Comparison of ENCODE assay signal across 8 cellular contexts in genomic region chr3:150407051-150407817, GRCh38. TPM values are rescaled to one million over a fixed set of nuclear protein-coding genes. Genes with fewer than 3 reads are reported as not detected.
DNase-seq lines count a peak whose midpoint lies in the region; ATAC-seq and TF ChIP-seq lines count a peak whose summit lies in the region.

No MANE protein-coding gene starts in this region.

- no peaks in the 10 kb centered on the region for H3K9me3 Mint-ChIP-seq in endothelial cell (ENCODE audit: unreplicated experiment)

- no peak overlapping the region for H3K14ac ChIP-seq in neuronal stem cell (ENCODE audit: low read length)

- no peak overlapping the region for H3K23ac ChIP-seq in neuronal stem cell (ENCODE audit: low read depth, low read length, poor library complexity)

- H3K79me1 ChIP-seq in neuronal stem cell (ENCODE audit: low read depth, low read length): peaks cover 11% of the 10 kb centered on the region

- peak overlapping the region; percentile 94 for H3K4me3 Mint-ChIP-seq in endothelial cell (ENCODE audit: unreplicated experiment)

- H3K27me3 Mint-ChIP-seq in endothelial cell (ENCODE audit: unreplicated experiment): peaks cover 11% of the 10 kb centered on the region

- no peak overlapping the region for H3K4ac ChIP-seq in neuronal stem cell (ENCODE audit: low read length)

- H3K4me2 ChIP-seq in neuronal stem cell (ENCODE audit: insufficient read depth, low read length, poor library complexity, severe bottlenecking): peak overlapping the region; percentile 62

- no peak overlapping the region for H2BK15ac ChIP-seq in neuronal stem cell (ENCODE audit: low read length)

- peaks cover 0 to 16% of the 10 kb centered on the region in 2 donors for H3K36me3 ChIP-seq in neuronal stem cell (replicated peaks in 1 of 2; ENCODE audit: control insufficient read depth in 2 of 2, insufficient read depth in 2 of 2, low read length in 2 of 2)

- no peak overlapping the region for H2BK5ac ChIP-seq in neuronal stem cell (ENCODE audit: low read length)

- no CpG with 5 or more reads among the region's 12 CpGs for WGBS in neuronal stem cell (ENCODE audit: extremely low coverage in 2 of 2, insufficient read length in 2 of 2, insufficient replicate concordance in 1 of 2), 2 donors

- peak overlapping the region in 1 of 2 donors; percentile 96 for H3K4me3 ChIP-seq in neuronal stem cell (ENCODE audit: low read length in 2 of 2)

- no peaks in the 10 kb centered on the region for H3K27me3 ChIP-seq in neuronal stem cell (ENCODE audit: control insufficient read depth in 3 of 3, insufficient read depth in 3 of 3, low read depth in 1 of 3, low read length in 3 of 3)

- H3K18ac ChIP-seq in neuronal stem cell (ENCODE audit: low read length): no peak overlapping the region

- H2BK12ac ChIP-seq in neuronal stem cell (ENCODE audit: low read length): no peak overlapping the region

- no peak overlapping the region for H3K9ac ChIP-seq in neuronal stem cell (ENCODE audit: low read depth, low read length, poor library complexity)

- H3K4me1 ChIP-seq in neuronal stem cell (ENCODE audit: control insufficient read depth in 2 of 2, insufficient read depth in 1 of 2, low read depth in 1 of 2, low read length in 2 of 2): peaks cover 0 to 10% of the 10 kb centered on the region in 2 donors

- no peak overlapping the region for H2AK5ac ChIP-seq in neuronal stem cell (ENCODE audit: low read depth, low read length)

- peaks cover 11% of the 10 kb centered on the region for H3K4me1 Mint-ChIP-seq in endothelial cell (ENCODE audit: unreplicated experiment)

- H3K36me3 Mint-ChIP-seq in endothelial cell (ENCODE audit: low read depth, unreplicated experiment): peaks cover 6% of the 10 kb centered on the region

- H4K91ac ChIP-seq in neuronal stem cell (ENCODE audit: low read depth, low read length, poor library complexity): no peak overlapping the region

- no peak overlapping the region for H2BK120ac ChIP-seq in neuronal stem cell (ENCODE audit: low read depth, low read length)

- DNase-seq in activated CD8-positive, alpha-beta memory T cell treated with anti-CD3 and anti-CD28 coated beads, Interleukin-2, amount 50 U/mL, for 4 hours: peak; percentile 22
- no peak for DNase-seq in activated CD8-positive, alpha-beta memory T cell treated with anti-CD3 and anti-CD28 coated beads for 24 hours
- DNase-seq in RWPE1 (ENCODE audit: low spot score) (peak; percentile 29), endothelial cell (ENCODE audit: low spot score) (no peak), neuronal stem cell (ENCODE audit: low spot score) (no peak), DMS53 treated with DMSO at 0.1 percent for 48 hours (lab: John Stamatoyannopoulos, UW; ENCODE audit: unreplicated experiment) (no peak), medulla oblongata (ENCODE audit: extremely low spot score) (no peak)

- H3K9me3 ChIP-seq in neuronal stem cell (replicated peaks in 1 of 2; ENCODE audit: control insufficient read depth in 2 of 2, insufficient read depth in 1 of 2, low read depth in 1 of 2, low read length in 2 of 2): no peaks in the 10 kb centered on the region

- H3K27ac ChIP-seq in RWPE1 (peak overlapping the region; percentile 100), neuronal stem cell (replicated peaks; ENCODE audit: low read length) (peak overlapping the region; percentile 80)

- H2AFZ ChIP-seq in neuronal stem cell (ENCODE audit: low read length): peak overlapping the region; percentile 80

- TF ChIP-seq CTCF in RWPE1 (conservative IDR thresholded peaks at IDR 0.05; ENCODE audit: low read depth) (no peak), endothelial cell (IDR thresholded peaks at IDR 0.05; ENCODE audit: unreplicated experiment) (no peak)

- H3K27ac Mint-ChIP-seq in endothelial cell (ENCODE audit: unreplicated experiment): peak overlapping the region; percentile 99

- no peak overlapping the region for H4K8ac ChIP-seq in neuronal stem cell (ENCODE audit: low read depth, low read length)

- POLR2A ChIA-PET in RWPE1 (lab: Yijun Ruan, JAX; ENCODE audit: low non-redundant PET): interaction anchor here (0.5 kb wide), 1 partner anchor 97 kb away, joined by 7 read pairs; no protein-coding TSS in a partner anchor

- ATAC-seq in GM21825 (IDR thresholded peaks at IDR 0.05; ENCODE audit: unreplicated experiment): no peak

- CTCF ChIA-PET in RWPE1 (lab: Yijun Ruan, JAX): interaction anchor here (0.6 to 1.2 kb wide), 4 partner anchors 48 to 121 kb away, joined by 3 to 4 read pairs (median 4); no protein-coding TSS in a partner anchor

RNA-seq across cellular contexts. Expression of gene TSC22D2, which starts 0.9 kb away (rescaled TPM):
- total RNA-seq in endothelial cell (ENCODE audit: unreplicated experiment): 38.8 TPM
- polyA plus RNA-seq in neuronal stem cell (2013, experiment 1 of 2): 22.0 TPM
- 22.2 TPM for polyA plus RNA-seq in neuronal stem cell (2013, experiment 2 of 2)

Comparison
In these comparisons a context has a peak if more than half of its experiments do, and no peak if none do; other contexts are left out.
1. DNase-seq: peak in activated CD8-positive, alpha-beta memory T cell treated with anti-CD3 and anti-CD28 coated beads, Interleukin-2, amount 50 U/mL, for 4 hours (single experiment) and RWPE1 (single experiment); none in activated CD8-positive, alpha-beta memory T cell treated with anti-CD3 and anti-CD28 coated beads for 24 hours (single experiment), endothelial cell (single experiment), neuronal stem cell (single experiment), DMS53 treated with DMSO at 0.1 percent for 48 hours (single experiment) and medulla oblongata (single experiment).